In genomic region chr11:2406476-2406875, GRCh38 we compare ENCODE assay signal across 15 cellular contexts. TPM values are rescaled to one million over a fixed set of nuclear protein-coding genes. Genes with fewer than 3 reads are reported as not detected.
DNase-seq lines count a peak whose midpoint lies in the region; ATAC-seq and TF ChIP-seq lines count a peak whose summit lies in the region.
"Had no signal": no experiment of that assay in that cellular context is flagged by ENCODE, and none has a peak within 500 bp of the region (broad histone marks: within the 10 kb centered on the region; RNA-seq: fewer than 3 reads in every experiment).

No MANE protein-coding gene starts in this region.

- no peaks in the 10 kb centered on the region for H3K27me3 Mint-ChIP-seq in T-helper 1 cell treated with Interleukin-12 subunit alpha and Interleukin-12 subunit beta and Interleukin-4 antibody, amounts not matched to agents 30 μg/mL and 1 μg/mL, for 36 hours (ENCODE audit: low read depth)
- H3K27me3 Mint-ChIP-seq in HFFc6 (ENCODE audit: insufficient read depth) (peaks cover 30% of the 10 kb centered on the region), mesothelial cell of epicardium (ENCODE audit: low read depth) (no peaks in the 10 kb centered on the region), progenitor cell of endocrine pancreas (no peaks in the 10 kb centered on the region)
- H3K27me3 Mint-ChIP-seq: CD8-positive, alpha-beta memory T cell had no signal

- H3K4me3 Mint-ChIP-seq in T-helper 1 cell treated with Interleukin-12 subunit alpha and Interleukin-12 subunit beta and Interleukin-4 antibody, amounts not matched to agents 30 μg/mL and 1 μg/mL, for 36 hours: peak overlapping the region; percentile 28
- H3K4me3 Mint-ChIP-seq in HFFc6 (peak overlapping the region; percentile 49; the same call in 1 of the 2 replicates), mesothelial cell of epicardium (no peak overlapping the region), progenitor cell of endocrine pancreas (ENCODE audit: low read depth) (peak overlapping the region; percentile 7)
- H3K4me3 Mint-ChIP-seq: CD14-positive monocyte had no signal

- no peak for ATAC-seq in GM21825 (IDR thresholded peaks at IDR 0.05; ENCODE audit: unreplicated experiment)
- no peak for ATAC-seq in GM18867 (IDR thresholded peaks at IDR 0.05; ENCODE audit: unreplicated experiment)

- TF ChIP-seq CTCF in HFFc6 (IDR thresholded peaks at IDR 0.05): no peak
- no peak for TF ChIP-seq CTCF in mesothelial cell of epicardium (IDR thresholded peaks at IDR 0.05; ENCODE audit: unreplicated experiment)
- TF ChIP-seq CTCF in progenitor cell of endocrine pancreas (IDR thresholded peaks at IDR 0.05; ENCODE audit: unreplicated experiment): no peak

- DNase-seq in T-helper 1 cell (no peak), HFFc6 (no peak), mesothelial cell of epicardium (ENCODE audit: low spot score in 2 of 2, unreplicated experiment in 2 of 2) (no peak), progenitor cell of endocrine pancreas (ENCODE audit: low spot score, unreplicated experiment) (no peak)
- DNase-seq in stimulated activated CD8-positive, alpha-beta memory T cell treated with anti-CD3 and anti-CD28 coated beads, Interleukin-4, amount 100 ng/mL, for 48 hours: no peak
- DNase-seq: Caco-2; CD8-positive, alpha-beta memory T cell; GF-D8; GM23248; H7 had no signal

- no peak overlapping the region for H3K27ac Mint-ChIP-seq in T-helper 1 cell treated with Interleukin-12 subunit alpha and Interleukin-12 subunit beta and Interleukin-4 antibody, amounts not matched to agents 30 μg/mL and 1 μg/mL, for 36 hours
- H3K27ac Mint-ChIP-seq in HFFc6: no peak overlapping the region
- peak overlapping the region; percentile 30 for H3K27ac Mint-ChIP-seq in mesothelial cell of epicardium
- peak overlapping the region; percentile 59 for H3K27ac Mint-ChIP-seq in progenitor cell of endocrine pancreas
- H3K27ac Mint-ChIP-seq: CD14-positive monocyte; CD8-positive, alpha-beta memory T cell had no signal

- peaks cover 4% of the 10 kb centered on the region for H3K4me1 Mint-ChIP-seq in T-helper 1 cell treated with Interleukin-12 subunit alpha and Interleukin-12 subunit beta and Interleukin-4 antibody, amounts not matched to agents 30 μg/mL and 1 μg/mL, for 36 hours (ENCODE audit: low read depth)
- H3K4me1 Mint-ChIP-seq in HFFc6 (ENCODE audit: low read depth) (peaks cover 10% of the 10 kb centered on the region), mesothelial cell of epicardium (peaks cover 53% of the 10 kb centered on the region), progenitor cell of endocrine pancreas (ENCODE audit: low read depth) (peaks cover 30% of the 10 kb centered on the region)

- peaks cover 5% of the 10 kb centered on the region for H3K36me3 Mint-ChIP-seq in T-helper 1 cell treated with Interleukin-12 subunit alpha and Interleukin-12 subunit beta and Interleukin-4 antibody, amounts not matched to agents 30 μg/mL and 1 μg/mL, for 36 hours (ENCODE audit: low read depth)
- peaks cover 2% of the 10 kb centered on the region; the same call in 1 of the 2 replicates for H3K36me3 Mint-ChIP-seq in HFFc6 (ENCODE audit: low read depth)
- peaks cover 2% of the 10 kb centered on the region for H3K36me3 Mint-ChIP-seq in mesothelial cell of epicardium
- H3K36me3 Mint-ChIP-seq in progenitor cell of endocrine pancreas (ENCODE audit: insufficient read depth): peaks cover 3% of the 10 kb centered on the region

- no peaks in the 10 kb centered on the region for H3K9me3 Mint-ChIP-seq in T-helper 1 cell treated with Interleukin-12 subunit alpha and Interleukin-12 subunit beta and Interleukin-4 antibody, amounts not matched to agents 30 μg/mL and 1 μg/mL, for 36 hours
- H3K9me3 Mint-ChIP-seq in HFFc6 (no peaks in the 10 kb centered on the region), mesothelial cell of epicardium (no peaks in the 10 kb centered on the region), progenitor cell of endocrine pancreas (ENCODE audit: low read depth) (no peaks in the 10 kb centered on the region)
- H3K9me3 Mint-ChIP-seq: CD14-positive monocyte; CD8-positive, alpha-beta memory T cell had no signal

RNA-seq across cellular contexts. Expression of gene TSSC4, which starts 5.9 kb away (rescaled TPM):
- 10 to 100 TPM; 47.4 to 74.7 (median 62.8) TPM for total RNA-seq in HFFc6 (2021; fragmentation: NEBNext Ultra II Directional; extraction: Animal tissue kit (Norgen Biotek cat#: 25700))
- total RNA-seq in mesothelial cell of epicardium: 79.3 to 84.7 TPM (median 82.2 TPM) in 3 replicates
- 50.2 and 54.5 TPM in 2 replicates for total RNA-seq in progenitor cell of endocrine pancreas

RNA-seq across cellular contexts. Expression of gene CD81, which starts 29.4 kb away (rescaled TPM):
- 100 to 1,000 TPM; 540 to 738 (median 627) TPM for total RNA-seq in HFFc6 (2021; fragmentation: NEBNext Ultra II Directional; extraction: Animal tissue kit (Norgen Biotek cat#: 25700))
- total RNA-seq in mesothelial cell of epicardium: 409 to 415 TPM (median 410 TPM) in 3 replicates
- total RNA-seq in progenitor cell of endocrine pancreas: 166 and 171 TPM in 2 replicates

RNA-seq across cellular contexts. Expression of gene TRPM5, which starts 37.8 kb away (rescaled TPM):
- total RNA-seq in HFFc6 (2021; fragmentation: NEBNext Ultra II Directional; extraction: Animal tissue kit (Norgen Biotek cat#: 25700)): not detected
- total RNA-seq in mesothelial cell of epicardium (6.9 to 7.7 TPM (median 7.2 TPM) in 3 replicates), progenitor cell of endocrine pancreas (0.46 and 0.84 TPM in 2 replicates)
- total RNA-seq: A673; Caco-2; CD8-positive, alpha-beta memory T cell; GM23248; H7 had no signal

RNA-seq across cellular contexts. Expression of gene KCNQ1, which starts 38.3 kb away (rescaled TPM):
- not detected for total RNA-seq in HFFc6 (2021; fragmentation: NEBNext Ultra II Directional; extraction: Animal tissue kit (Norgen Biotek cat#: 25700))
- total RNA-seq in mesothelial cell of epicardium (6.9 to 8.5 TPM (median 8.4 TPM) in 3 replicates), progenitor cell of endocrine pancreas (3.1 and 3.3 TPM in 2 replicates)
- total RNA-seq: A673, GM23248 had no signal

Comparison
In these comparisons a context has a peak if more than half of its experiments do, and no peak if none do; other contexts are left out.
1. H3K27ac Mint-ChIP-seq: peak in mesothelial cell of epicardium (single experiment) and progenitor cell of endocrine pancreas (single experiment); none in T-helper 1 cell treated with Interleukin-12 subunit alpha and Interleukin-12 subunit beta and Interleukin-4 antibody, amounts not matched to agents 30 μg/mL and 1 μg/mL, for 36 hours (single experiment) and HFFc6 (single experiment).